ENCODE assay signal across 9 cellular contexts in genomic region chr18:21241224-21242131, GRCh38. TPM values are rescaled to one million over a fixed set of nuclear protein-coding genes. Genes with fewer than 3 reads are reported as not detected.
DNase-seq lines count a peak whose midpoint lies in the region; ATAC-seq and TF ChIP-seq lines count a peak whose summit lies in the region.
"Had no signal": no experiment of that assay in that cellular context is flagged by ENCODE, and none has a peak within 500 bp of the region (broad histone marks: within the 10 kb centered on the region; RNA-seq: fewer than 3 reads in every experiment).

No MANE protein-coding gene starts in this region.

- DNase-seq in COLO668 (lab: John Stamatoyannopoulos, UW; ENCODE audit: unreplicated experiment): peak; percentile 39
- DNase-seq in MM.1S: no peak
- DNase-seq in fibroblast of the aortic adventitia (ENCODE audit: low read depth): no peak
- peak; percentile 36 to 78 (median 59) for DNase-seq in ovary
- DNase-seq in NCI-H1694 (lab: John Stamatoyannopoulos, UW): no peak

- ATAC-seq in HG03571 (IDR thresholded peaks at IDR 0.05; ENCODE audit: unreplicated experiment) (no peak), GM21528 (IDR thresholded peaks at IDR 0.05; ENCODE audit: low FRiP score, unreplicated experiment) (no peak), HG02884 (IDR thresholded peaks at IDR 0.05; ENCODE audit: unreplicated experiment) (no peak)

- H3K79me2 ChIP-seq in MM.1S (ENCODE audit: low read length): no peaks in the 10 kb centered on the region

- H3F3A ChIP-seq in MM.1S (ENCODE audit: insufficient read depth, low read length): no peaks in the 10 kb centered on the region

- no peak for TF ChIP-seq EP300 in ovary (IDR thresholded peaks at IDR 0.05)

- TF ChIP-seq CTCF in MM.1S (IDR thresholded peaks at IDR 0.05; ENCODE audit: low read length) (no peak), fibroblast of the aortic adventitia (IDR thresholded peaks at IDR 0.05; ENCODE audit: insufficient read depth, low read length) (no peak), ovary (IDR thresholded peaks at IDR 0.05) (no peak)

- H3K9me2 ChIP-seq in MM.1S (replicated peaks; ENCODE audit: insufficient read depth, low read length): no peaks in the 10 kb centered on the region

- peak overlapping the region; percentile 55; the same call in 1 of the 2 replicates for H2AFZ ChIP-seq in MM.1S (ENCODE audit: low read length)

- H3K4me3 ChIP-seq in MM.1S (ENCODE audit: low read length): peak overlapping the region; percentile 35; the same call in 1 of the 2 replicates
- H3K4me3 ChIP-seq in fibroblast of the aortic adventitia (ENCODE audit: low read depth, low read length): peak overlapping the region; percentile 13
- H3K4me3 ChIP-seq in ovary: peak overlapping the region; percentile 69

- intact Hi-C loops in ovary (cut with DNase I): loop anchor here in 2 of 4 donors (5.0 kb wide), 2 partner anchors 206 to 361 kb away; partner anchors contain the start of gene ESCO1 (in 1 of the 2)

- no peak overlapping the region for H3K9ac ChIP-seq in MM.1S (ENCODE audit: low read length)

- H3K27me3 ChIP-seq in MM.1S (replicated peaks; ENCODE audit: insufficient read depth, low read length) (no peaks in the 10 kb centered on the region), ovary (no peaks in the 10 kb centered on the region)

- H4K20me1 ChIP-seq in MM.1S (ENCODE audit: insufficient read depth, low read length): no peaks in the 10 kb centered on the region

- H3K4me1 ChIP-seq in MM.1S (ENCODE audit: low read length): no peaks in the 10 kb centered on the region
- no peaks in the 10 kb centered on the region for H3K4me1 ChIP-seq in ovary (ENCODE audit: insufficient read depth)

- TF ChIP-seq POLR2A in ovary (IDR thresholded peaks at IDR 0.05): no peak

- no peak overlapping the region for H3K27ac ChIP-seq in MM.1S (ENCODE audit: low read length)
- H3K27ac ChIP-seq in ovary: peak overlapping the region; percentile 74 to 82

- H3K9me3 ChIP-seq in MM.1S (replicated peaks; ENCODE audit: insufficient read depth, low read length) (no peaks in the 10 kb centered on the region), ovary (no peaks in the 10 kb centered on the region)

- 1% methylated on average over 43 to 67 of the region's 69 CpGs for WGBS in ovary, 3 donors

- H3K4me2 ChIP-seq in MM.1S (ENCODE audit: low read depth, low read length): peak overlapping the region; percentile 53; the same call in 1 of the 2 replicates

- no peaks in the 10 kb centered on the region for H3K36me3 ChIP-seq in MM.1S (replicated peaks; ENCODE audit: insufficient read depth, low read length)
- no peaks in the 10 kb centered on the region for H3K36me3 ChIP-seq in ovary

RNA-seq across cellular contexts. Expression of gene GREB1L, which starts 0.6 kb away (rescaled TPM):
- total RNA-seq in fibroblast of the aortic adventitia (ENCODE audit: low replicate concordance) (1.9 and 3.7 TPM in 2 replicates), ovary (10 to 100 TPM in 5 of 7 donors, 1 to 10 TPM in 2; 8.9 to 22.8 (median 11.5) TPM)
- polyA plus RNA-seq in ovary: 1 to 10 TPM; 2.4 to 7.8 TPM
- total RNA-seq: T-helper 2 cell treated with Interferon-gamma antibody and Interleukin-4, amounts not matched to agents 100 ng/mL and 5 ng/mL, for 36 hours had no signal

Comparison
In these comparisons a context has a peak if more than half of its experiments do, and no peak if none do; other contexts are left out.
1. DNase-seq: peak in COLO668 (single experiment) and ovary (5 of 5); none in MM.1S (single experiment), fibroblast of the aortic adventitia (single experiment) and NCI-H1694 (single experiment).
2. H3K4me3 ChIP-seq: peak in every context shown above with its lines; median percentile 69 in ovary; 35 in MM.1S; 13 in fibroblast of the aortic adventitia.